9 cellular contexts compared by ENCODE assay signal in genomic region chr10:4234661-4235060, GRCh38.
DNase-seq lines count a peak whose midpoint lies in the region; ATAC-seq and TF ChIP-seq lines count a peak whose summit lies in the region.
"Had no signal": no experiment of that assay in that cellular context is flagged by ENCODE, and none has a peak within 500 bp of the region (broad histone marks: within the 10 kb centered on the region; RNA-seq: fewer than 3 reads in every experiment).

No MANE protein-coding gene starts in this region.

- H3K9me3 Mint-ChIP-seq in activated naive CD8-positive, alpha-beta T cell treated with anti-CD3 and anti-CD28 coated beads, Interleukin-2, amount 50 U/mL, for 24 hours = peaks cover 10% of the 10 kb centered on the region
- H3K9me3 Mint-ChIP-seq: activated naive CD4-positive, alpha-beta T cell treated with anti-CD3 and anti-CD28 coated beads, Interleukin-2, amount 10 ng/mL, durations not matched to agents 7 days and 5 days had no signal

- H3K4me1 ChIP-seq in esophagus muscularis mucosa = peaks cover 0 to 18% (median 6%) of the 10 kb centered on the region in 4 donors
- no peaks in the 10 kb centered on the region for H3K4me1 ChIP-seq in stomach

- H3K27ac Mint-ChIP-seq in activated naive CD8-positive, alpha-beta T cell treated with anti-CD3 and anti-CD28 coated beads, Interleukin-2, amount 50 U/mL, for 24 hours = peak overlapping the region; percentile 4
- H3K27ac Mint-ChIP-seq: activated naive CD4-positive, alpha-beta T cell treated with anti-CD3 and anti-CD28 coated beads, Interleukin-2, amount 10 ng/mL, durations not matched to agents 7 days and 5 days had no signal

- H3K4me3 ChIP-seq in esophagus muscularis mucosa (no peak overlapping the region), stomach (no peak overlapping the region)
- H3K4me3 ChIP-seq: PC-9 had no signal

- TF ChIP-seq POLR2A in esophagus muscularis mucosa (IDR thresholded peaks at IDR 0.05; ENCODE audit: low read depth) (no peak), stomach (IDR thresholded peaks at IDR 0.05) (no peak)

- H3K4me1 Mint-ChIP-seq in activated naive CD8-positive, alpha-beta T cell treated with anti-CD3 and anti-CD28 coated beads, Interleukin-2, amount 50 U/mL, for 24 hours = peaks cover 10% of the 10 kb centered on the region
- H3K4me1 Mint-ChIP-seq: activated naive CD4-positive, alpha-beta T cell treated with anti-CD3 and anti-CD28 coated beads, Interleukin-2, amount 10 ng/mL, durations not matched to agents 7 days and 5 days had no signal

- WGBS in esophagus muscularis mucosa = 89% methylated on average over 8 of the region's 8 CpGs
- WGBS in stomach, 5 donors = 78 to 82% (median 80%) methylated on average over 8 of the region's 8 CpGs

- H3K27me3 Mint-ChIP-seq in activated naive CD8-positive, alpha-beta T cell treated with anti-CD3 and anti-CD28 coated beads, Interleukin-2, amount 50 U/mL, for 24 hours = no peaks in the 10 kb centered on the region
- H3K27me3 Mint-ChIP-seq: activated naive CD4-positive, alpha-beta T cell treated with anti-CD3 and anti-CD28 coated beads, Interleukin-2, amount 10 ng/mL, durations not matched to agents 7 days and 5 days had no signal

- no peak overlapping the region for H3K4me3 Mint-ChIP-seq in activated naive CD8-positive, alpha-beta T cell treated with anti-CD3 and anti-CD28 coated beads, Interleukin-2, amount 50 U/mL, for 24 hours
- H3K4me3 Mint-ChIP-seq: activated naive CD4-positive, alpha-beta T cell treated with anti-CD3 and anti-CD28 coated beads, Interleukin-2, amount 10 ng/mL, durations not matched to agents 7 days and 5 days had no signal

- intact Hi-C loops in esophagus muscularis mucosa (cut with DNase I) (loop anchor here (10.0 kb wide), 1 partner anchor 530 kb away; no protein-coding TSS in a partner anchor), stomach (cut with DNase I; ENCODE audit: low total_unique reads) (no loop called here)

- TF ChIP-seq CTCF in esophagus muscularis mucosa (IDR thresholded peaks at IDR 0.05) (no peak), stomach (IDR thresholded peaks at IDR 0.05) (no peak)

- TF ChIP-seq EP300 in esophagus muscularis mucosa (IDR thresholded peaks at IDR 0.05) = no peak
- TF ChIP-seq EP300 in stomach (IDR thresholded peaks at IDR 0.05) = no peak

- H3K36me3 ChIP-seq in esophagus muscularis mucosa (no peaks in the 10 kb centered on the region), stomach (no peaks in the 10 kb centered on the region)

- H3K9me3 ChIP-seq in esophagus muscularis mucosa (peaks cover 0 to 7% (median 5%) of the 10 kb centered on the region in 4 donors), stomach (peaks cover 0 to 8% (median 2%) of the 10 kb centered on the region in 4 donors)

- DNase-seq in HuH-7 (ENCODE audit: low spot score) = peak; percentile 15
- peak; percentile 71 for DNase-seq in RPMI7951 (ENCODE audit: low read depth)
- DNase-seq in activated naive CD8-positive, alpha-beta T cell treated with anti-CD3 and anti-CD28 coated beads, Interleukin-2, amount 50 U/mL, for 24 hours = peak; percentile 17
- DNase-seq in stimulated activated CD8-positive, alpha-beta memory T cell treated with anti-CD3 and anti-CD28 coated beads, Interleukin-12 subunit alpha, Interleukin-12 subunit beta, amount 100 ng/mL, for 4 hours (ENCODE audit: low read depth) = peak; percentile 39
- DNase-seq in D341Med (ENCODE audit: low spot score) = no peak
- DNase-seq in esophagus muscularis mucosa (ENCODE audit: extremely low spot score) = no peak
- DNase-seq in stomach = no peak
- DNase-seq: activated naive CD4-positive, alpha-beta T cell treated with anti-CD3 and anti-CD28 coated beads, Interleukin-2, amount 10 ng/mL, durations not matched to agents 7 days and 5 days; PC-9 had no signal

- ATAC-seq in activated naive CD8-positive, alpha-beta T cell treated with anti-CD3 and anti-CD28 coated beads, Interleukin-2, amount 50 U/mL, for 24 hours = peak; percentile 86

- no peaks in the 10 kb centered on the region for H3K36me3 Mint-ChIP-seq in activated naive CD8-positive, alpha-beta T cell treated with anti-CD3 and anti-CD28 coated beads, Interleukin-2, amount 50 U/mL, for 24 hours (ENCODE audit: low read depth)
- H3K36me3 Mint-ChIP-seq: activated naive CD4-positive, alpha-beta T cell treated with anti-CD3 and anti-CD28 coated beads, Interleukin-2, amount 10 ng/mL, durations not matched to agents 7 days and 5 days had no signal

- H3K27me3 ChIP-seq in esophagus muscularis mucosa (no peaks in the 10 kb centered on the region), stomach (no peaks in the 10 kb centered on the region)

- H3K27ac ChIP-seq in esophagus muscularis mucosa (replicated peaks in 1 of 4) = no peak overlapping the region
- H3K27ac ChIP-seq in stomach = no peak overlapping the region
- H3K27ac ChIP-seq: PC-9 had no signal

Comparison
In these comparisons a context has a peak if more than half of its experiments do, and no peak if none do; other contexts are left out.
1. DNase-seq: peak in HuH-7 (single experiment), RPMI7951 (single experiment), activated naive CD8-positive, alpha-beta T cell treated with anti-CD3 and anti-CD28 coated beads, Interleukin-2, amount 50 U/mL, for 24 hours (single experiment) and stimulated activated CD8-positive, alpha-beta memory T cell treated with anti-CD3 and anti-CD28 coated beads, Interleukin-12 subunit alpha, Interleukin-12 subunit beta, amount 100 ng/mL, for 4 hours (single experiment); none in D341Med (single experiment), esophagus muscularis mucosa (single experiment) and stomach (single experiment).